35 cellular contexts compared by ENCODE assay signal in genomic region chr2:56267412-56267788, GRCh38.
"Had no signal": no experiment of that assay in that cellular context is flagged by ENCODE, and none has a peak within 500 bp of the region (broad histone marks: within the 10 kb centered on the region; RNA-seq: fewer than 3 reads in every experiment).

No MANE protein-coding gene starts in this region.

- H3K27me3 ChIP-seq: ascending aorta, cardiac muscle cell, colonic mucosa, MG63, Peyer's patch had no signal

- H3K4me3 ChIP-seq: ascending aorta, cardiac muscle cell, colonic mucosa, MG63, Peyer's patch had no signal

- H3K27ac ChIP-seq: ascending aorta, cardiac muscle cell, colonic mucosa, Peyer's patch, VCaP had no signal

- H3K9me3 ChIP-seq: ascending aorta, colonic mucosa, MG63, Peyer's patch had no signal

- ATAC-seq: activated T-helper 17 cell treated with anti-CD3 and anti-CD28 coated beads, Interleukin-2, amount 50 U/mL, for 72 hours; PC-3 had no signal

- H3K4me1 ChIP-seq: ascending aorta, colonic mucosa, Peyer's patch had no signal

- H3K36me3 ChIP-seq: ascending aorta, cardiac muscle cell, colonic mucosa, MG63, Peyer's patch had no signal

- DNase-seq: activated B cell treated with CpG ODN at 0.5 μM for 24 hours; activated CD4-positive, alpha-beta memory T cell treated with anti-CD3 and anti-CD28 coated beads for 36 hours; activated CD4-positive, alpha-beta T cell treated with anti-CD3 and anti-CD28 coated beads for 4 hours; activated CD4-positive, alpha-beta T cell treated with anti-CD3 and anti-CD28 coated beads, Interleukin-2, amount 50 U/mL, for 1 hour; activated CD4-positive, CD25-positive, alpha-beta regulatory T cell treated with anti-CD3 and anti-CD28 coated beads, Interleukin-2, amount 50 U/mL, for 72 hours; activated CD8-positive, alpha-beta memory T cell treated with anti-CD3 and anti-CD28 coated beads, Interleukin-2, amount 50 U/mL, for 48 hours; activated effector memory CD4-positive, alpha-beta T cell treated with anti-CD3 and anti-CD28 coated beads, Interleukin-2, amount 50 U/mL, for 16 hours; activated naive CD4-positive, alpha-beta T cell; activated naive CD4-positive, alpha-beta T cell treated with anti-CD3 and anti-CD28 coated beads, Interleukin-2, amount 50 U/mL, for 16 hours; activated naive CD8-positive, alpha-beta T cell treated with anti-CD3 and anti-CD28 coated beads for 36 hours; activated T-cell treated with anti-CD3 and anti-CD28 coated beads, Interleukin-2, amount 50 U/mL, for 48 hours; amniotic stem cell; colonic mucosa; Kasumi-1; MG63; NCI-H1048; NCI-H1105 treated with DMSO at 0.1 percent for 48 hours; NCI-H1436; NCI-H1694; NCI-H2029; NCI-H2171 treated with DMSO at 0.1 percent for 48 hours; NCI-H524 treated with DMSO at 0.1 percent for 48 hours; NCI-H748 treated with DMSO at 0.1 percent for 48 hours; NK-92 treated with Interleukin-12 subunit alpha and Interleukin-12 subunit beta, amount 100 ng/mL, for 24 hours; PC-3; Peyer's patch; RPMI8226; SW 1271; T-helper 1 cell; T-helper 2 cell; T-helper 9 cell had no signal
